1 cellular context compared by ENCODE assay signal in the genomic region with DNA sequence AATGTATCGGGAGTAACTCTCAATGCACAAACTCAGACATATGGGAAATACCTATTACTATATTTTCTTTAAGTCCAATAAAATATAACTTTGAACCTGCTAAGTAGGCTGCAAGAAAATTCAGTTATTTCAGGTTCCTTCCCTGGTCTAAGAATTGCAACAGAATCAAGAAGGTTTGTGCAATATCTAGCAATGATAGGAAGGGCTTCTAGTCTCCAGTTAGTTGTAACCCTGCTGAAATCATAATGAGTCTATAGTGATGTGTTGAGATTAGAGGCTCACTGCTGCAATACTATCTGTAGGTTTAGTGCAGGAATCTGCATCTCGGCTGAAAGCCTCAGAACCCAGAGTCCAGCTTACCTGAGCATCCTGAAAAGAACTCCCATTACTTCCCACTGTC.
TF ChIP-seq lines count a peak whose summit lies in the region.

No MANE protein-coding gene starts in this region.

TF ChIP-seq in H1, 55 proteins besides CTCF, POLR2A, EP300 and RAD21:
- TF ChIP-seq BACH1 (IDR thresholded peaks at IDR 0.05; ENCODE audit: low read length) = no peak
- TF ChIP-seq TAF1 (IDR thresholded peaks at IDR 0.05; ENCODE audit: low read depth, low read length) = no peak
- TF ChIP-seq CHD1 (IDR thresholded peaks at IDR 0.05; ENCODE audit: low read depth, low read length) = no peak
- TF ChIP-seq SIX5 (IDR thresholded peaks at IDR 0.05; ENCODE audit: low read depth, low read length) = no peak
- TF ChIP-seq HDAC2 (IDR thresholded peaks at IDR 0.05; ENCODE audit: borderline replicate concordance in 1 of 2, low read depth in 2 of 2, low read length in 2 of 2) = no peak
- no peak for TF ChIP-seq GTF2F1 (IDR thresholded peaks at IDR 0.05; ENCODE audit: borderline replicate concordance, low read depth, low read length)
- TF ChIP-seq RBBP5 (IDR thresholded peaks at IDR 0.05; ENCODE audit: borderline replicate concordance, low read depth, low read length) = no peak
- TF ChIP-seq SP4 (IDR thresholded peaks at IDR 0.05; ENCODE audit: low read length) = no peak
- TF ChIP-seq JUND (IDR thresholded peaks at IDR 0.05; ENCODE audit: low read length) = no peak
- TF ChIP-seq ASH2L (IDR thresholded peaks at IDR 0.05; ENCODE audit: low read length) = no peak
